ENCODE assay signal across 8 cellular contexts in genomic region chr2:176638167-176639015, GRCh38.
DNase-seq lines count a peak whose midpoint lies in the region; ATAC-seq and TF ChIP-seq lines count a peak whose summit lies in the region.

No MANE protein-coding gene starts in this region.

- no peak overlapping the region for H3K27ac Mint-ChIP-seq in CD8-positive, alpha-beta memory T cell
- no peak overlapping the region for H3K27ac Mint-ChIP-seq in activated T-cell treated with anti-CD3 and anti-CD28 coated beads, Interleukin-2, amount 50 U/mL, for 72 hours
- H3K27ac Mint-ChIP-seq in naive thymus-derived CD4-positive, alpha-beta T cell, result no peak overlapping the region

- no peaks in the 10 kb centered on the region for H3K36me3 Mint-ChIP-seq in CD8-positive, alpha-beta memory T cell
- no peaks in the 10 kb centered on the region for H3K36me3 Mint-ChIP-seq in activated T-cell treated with anti-CD3 and anti-CD28 coated beads, Interleukin-2, amount 50 U/mL, for 72 hours (ENCODE audit: insufficient read depth in 2 of 2)
- no peaks in the 10 kb centered on the region for H3K36me3 Mint-ChIP-seq in naive thymus-derived CD4-positive, alpha-beta T cell

- H3K4me3 ChIP-seq in CD8-positive, alpha-beta memory T cell (ENCODE audit: low read length), result peak overlapping the region; percentile 36
- H3K4me3 ChIP-seq in OCI-LY1 (ENCODE audit: low read depth, low read length, poor library complexity, severe bottlenecking), result no peak overlapping the region
- H3K4me3 ChIP-seq in naive thymus-derived CD4-positive, alpha-beta T cell (ENCODE audit: low read length), result peak overlapping the region; percentile 45
- H3K4me3 ChIP-seq in stomach smooth muscle (ENCODE audit: low read length in 2 of 2), result peak overlapping the region; percentile 52 to 69

- H3K4me3 Mint-ChIP-seq in CD8-positive, alpha-beta memory T cell, result peak overlapping the region in 6 of 7 donors; percentile 57 to 87 (median 70)
- H3K4me3 Mint-ChIP-seq in activated T-cell treated with anti-CD3 and anti-CD28 coated beads, Interleukin-2, amount 50 U/mL, for 72 hours, result peak overlapping the region; percentile 76 to 77
- peak overlapping the region in 9 of 10 donors; percentile 55 to 81 (median 70) for H3K4me3 Mint-ChIP-seq in naive thymus-derived CD4-positive, alpha-beta T cell

- no peaks in the 10 kb centered on the region for H3K36me3 ChIP-seq in CD8-positive, alpha-beta memory T cell (ENCODE audit: insufficient read depth, low read length)
- H3K36me3 ChIP-seq in OCI-LY1 (ENCODE audit: insufficient read depth, low read length) (no peaks in the 10 kb centered on the region), stomach smooth muscle (ENCODE audit: control insufficient read depth in 2 of 2, insufficient read depth in 2 of 2, low read length in 2 of 2) (no peaks in the 10 kb centered on the region)
- no peaks in the 10 kb centered on the region for H3K36me3 ChIP-seq in naive thymus-derived CD4-positive, alpha-beta T cell (ENCODE audit: control insufficient read depth in 2 of 3, insufficient read depth in 3 of 3, low read length in 3 of 3)

- no peak overlapping the region for H2AFZ ChIP-seq in OCI-LY1 (ENCODE audit: low read length)

- POLR2A ChIA-PET in CD8-positive, alpha-beta memory T cell (lab: Charles Lee), result interaction anchor here (0.6 kb wide), 2 partner anchors 318 to 559 kb away, joined by 3 to 5 read pairs; no protein-coding TSS in a partner anchor
- POLR2A ChIA-PET in naive thymus-derived CD4-positive, alpha-beta T cell (lab: Charles Lee), result no interaction called here

- H3K9me3 Mint-ChIP-seq in CD8-positive, alpha-beta memory T cell, result no peaks in the 10 kb centered on the region
- H3K9me3 Mint-ChIP-seq in activated T-cell treated with anti-CD3 and anti-CD28 coated beads, Interleukin-2, amount 50 U/mL, for 72 hours, result no peaks in the 10 kb centered on the region
- no peaks in the 10 kb centered on the region for H3K9me3 Mint-ChIP-seq in naive thymus-derived CD4-positive, alpha-beta T cell

- DNase-seq in CD8-positive, alpha-beta memory T cell, result peak; percentile 37 to 61 (median 39)
- DNase-seq in HT-29 (ENCODE audit: low spot score) (peak; percentile 44), fibroblast of gingiva (ENCODE audit: low read depth) (peak; percentile 28)
- DNase-seq in activated T-cell treated with anti-CD3 and anti-CD28 coated beads, Interleukin-2, amount 50 U/mL, for 72 hours, result peak; percentile 68 to 75
- DNase-seq in naive thymus-derived CD4-positive, alpha-beta T cell, result peak in 8 of 9 donors; percentile 28 to 67 (median 50)

- no peaks in the 10 kb centered on the region for H3K79me2 ChIP-seq in OCI-LY1 (ENCODE audit: insufficient read depth, low read length)

- H3F3A ChIP-seq in OCI-LY1 (ENCODE audit: insufficient read depth, low read length), result no peaks in the 10 kb centered on the region

- H3K27ac ChIP-seq in CD8-positive, alpha-beta memory T cell (ENCODE audit: low read depth, low read length), result no peak overlapping the region
- H3K27ac ChIP-seq in OCI-LY1 (ENCODE audit: low read depth, low read length, poor library complexity, severe bottlenecking) (no peak overlapping the region), stomach smooth muscle (ENCODE audit: low read length) (no peak overlapping the region)
- H3K27ac ChIP-seq in naive thymus-derived CD4-positive, alpha-beta T cell (ENCODE audit: low read depth, low read length), result no peak overlapping the region

- TF ChIP-seq CTCF in OCI-LY1 (IDR thresholded peaks at IDR 0.05; ENCODE audit: low read length), result peak; percentile 65

- peaks cover 4% of the 10 kb centered on the region for H3K4me1 ChIP-seq in CD8-positive, alpha-beta memory T cell (ENCODE audit: insufficient read depth, low read length)
- no peaks in the 10 kb centered on the region for H3K4me1 ChIP-seq in OCI-LY1 (ENCODE audit: insufficient read depth, low read length, severe bottlenecking)
- no peaks in the 10 kb centered on the region for H3K4me1 ChIP-seq in naive thymus-derived CD4-positive, alpha-beta T cell (ENCODE audit: control insufficient read depth in 2 of 2, insufficient read depth in 2 of 2, low read length in 2 of 2)
- no peaks in the 10 kb centered on the region for H3K4me1 ChIP-seq in stomach smooth muscle (ENCODE audit: control insufficient read depth, insufficient read depth, low read length)

- no peaks in the 10 kb centered on the region for H3K9me2 ChIP-seq in OCI-LY1 (ENCODE audit: low read depth, low read length)

- H3K9ac ChIP-seq in OCI-LY1 (ENCODE audit: low read length), result no peak overlapping the region
- peak overlapping the region in 1 of 2 donors; percentile 40 for H3K9ac ChIP-seq in stomach smooth muscle (ENCODE audit: low read length in 2 of 2)

- no peak overlapping the region for H3K4me2 ChIP-seq in OCI-LY1 (ENCODE audit: low read length)

- H3K27me3 ChIP-seq in CD8-positive, alpha-beta memory T cell (ENCODE audit: insufficient read depth, low read length, poor library complexity, severe bottlenecking), result peaks cover 35% of the 10 kb centered on the region
- H3K27me3 ChIP-seq in OCI-LY1 (ENCODE audit: insufficient read depth, low read length) (no peaks in the 10 kb centered on the region), stomach smooth muscle (ENCODE audit: control insufficient read depth in 1 of 2, insufficient read depth in 2 of 2, low read length in 2 of 2) (peaks cover 16 to 29% of the 10 kb centered on the region in 2 donors)
- H3K27me3 ChIP-seq in naive thymus-derived CD4-positive, alpha-beta T cell (ENCODE audit: control insufficient read depth in 2 of 2, insufficient read depth in 2 of 2, low read length in 2 of 2), result peaks cover 3 to 10% of the 10 kb centered on the region in 2 donors

- no peaks in the 10 kb centered on the region for H4K20me1 ChIP-seq in OCI-LY1 (ENCODE audit: insufficient read depth, low read length)

- intact Hi-C loops in naive thymus-derived CD4-positive, alpha-beta T cell (cut with micrococcal nuclease), result loop anchor here (1.0 to 10.0 kb wide), 9 partner anchors 84 to 948 kb away; partner anchors contain the start of gene MTX2 (in 1 of the 2)

- peak; percentile 32 for ATAC-seq in GM19468 (IDR thresholded peaks at IDR 0.05; ENCODE audit: extremely low read depth, unreplicated experiment)
- ATAC-seq in activated T-cell treated with anti-CD3 and anti-CD28 coated beads, Interleukin-2, amount 50 U/mL, for 72 hours (replicated peaks in 1 of 2), result peak; percentile 86 to 90
- peak; percentile 87 for ATAC-seq in naive thymus-derived CD4-positive, alpha-beta T cell

- CTCF ChIA-PET in CD8-positive, alpha-beta memory T cell (lab: Charles Lee), result interaction anchor here (3.0 to 3.2 kb wide), 2 partner anchors 14 to 511 kb away, joined by 15 to 18 read pairs; no protein-coding TSS in a partner anchor
- CTCF ChIA-PET in naive thymus-derived CD4-positive, alpha-beta T cell (lab: Charles Lee), result no interaction called here

- H3K4me1 Mint-ChIP-seq in CD8-positive, alpha-beta memory T cell, result peaks cover 6 to 9% (median 8%) of the 10 kb centered on the region in 3 donors
- H3K4me1 Mint-ChIP-seq in activated T-cell treated with anti-CD3 and anti-CD28 coated beads, Interleukin-2, amount 50 U/mL, for 72 hours (ENCODE audit: low read depth), result no peaks in the 10 kb centered on the region
- peaks cover 0 to 10% (median 3%) of the 10 kb centered on the region in 7 donors for H3K4me1 Mint-ChIP-seq in naive thymus-derived CD4-positive, alpha-beta T cell

- no peaks in the 10 kb centered on the region for H3K9me3 ChIP-seq in CD8-positive, alpha-beta memory T cell (ENCODE audit: low read length)
- H3K9me3 ChIP-seq in OCI-LY1 (ENCODE audit: low read length) (no peaks in the 10 kb centered on the region), stomach smooth muscle (ENCODE audit: control insufficient read depth in 2 of 2, low read length in 2 of 2) (no peaks in the 10 kb centered on the region)
- no peaks in the 10 kb centered on the region for H3K9me3 ChIP-seq in naive thymus-derived CD4-positive, alpha-beta T cell (ENCODE audit: control insufficient read depth in 2 of 3, low read length in 3 of 3)

- H3K27me3 Mint-ChIP-seq in CD8-positive, alpha-beta memory T cell, result peaks cover 34 to 73% of the 10 kb centered on the region in 2 donors
- peaks cover 61% of the 10 kb centered on the region for H3K27me3 Mint-ChIP-seq in activated T-cell treated with anti-CD3 and anti-CD28 coated beads, Interleukin-2, amount 50 U/mL, for 72 hours (ENCODE audit: low read depth)
- peaks cover 53 to 78% (median 71%) of the 10 kb centered on the region in 5 donors for H3K27me3 Mint-ChIP-seq in naive thymus-derived CD4-positive, alpha-beta T cell

Comparison
In these comparisons a context has a peak if more than half of its experiments do, and no peak if none do; other contexts are left out.
1. ATAC-seq: peak in every context shown above with its lines; median percentile 88 in activated T-cell treated with anti-CD3 and anti-CD28 coated beads, Interleukin-2, amount 50 U/mL, for 72 hours; 87 in naive thymus-derived CD4-positive, alpha-beta T cell; 32 in GM19468.